In genomic region chr10:95266674-95267095, GRCh38 we compare ENCODE assay signal across 8 cellular contexts. TPM values are rescaled to one million over a fixed set of nuclear protein-coding genes. Genes with fewer than 3 reads are reported as not detected.
DNase-seq lines count a peak whose midpoint lies in the region; ATAC-seq and TF ChIP-seq lines count a peak whose summit lies in the region.

No MANE protein-coding gene starts in this region.

- peak; percentile 85 for ATAC-seq in GM21737 (IDR thresholded peaks at IDR 0.05; ENCODE audit: unreplicated experiment)

- TF ChIP-seq EP300 in tibial nerve (IDR thresholded peaks at IDR 0.05): peak in 1 of 2 donors; percentile 61

- no peaks in the 10 kb centered on the region for H3K9me3 Mint-ChIP-seq in IgD-negative memory B cell

- peak overlapping the region; percentile 87 to 99 (median 99) for H3K27ac Mint-ChIP-seq in IgD-negative memory B cell

- peak overlapping the region in 3 of 4 donors; percentile 18 to 84 (median 65) for H3K4me3 Mint-ChIP-seq in IgD-negative memory B cell

- no peak for TF ChIP-seq POLR2A in tibial nerve (IDR thresholded peaks at IDR 0.05)

- peaks cover 19% of the 10 kb centered on the region for H3K36me3 ChIP-seq in adipocyte (ENCODE audit: control insufficient read depth, insufficient read depth, low read length, severe bottlenecking)
- H3K36me3 ChIP-seq in tibial nerve: peaks cover 0 to 16% (median 0%) of the 10 kb centered on the region in 3 donors

- H3K4me3 ChIP-seq in adipocyte (ENCODE audit: low read length) (no peak overlapping the region), tibial nerve (no peak overlapping the region)

- no peaks in the 10 kb centered on the region for H3K27me3 Mint-ChIP-seq in IgD-negative memory B cell

- H3K27ac ChIP-seq in tibial nerve: peak overlapping the region; percentile 10 to 79 (median 74)

- H3K36me3 Mint-ChIP-seq in IgD-negative memory B cell: peaks cover 14% of the 10 kb centered on the region

- H3K4me1 ChIP-seq in adipocyte (ENCODE audit: control insufficient read depth, insufficient read depth, low read length) (peaks cover 13% of the 10 kb centered on the region), tibial nerve (peaks cover 0 to 14% (median 4%) of the 10 kb centered on the region in 4 donors)

- peak; percentile 62 for DNase-seq in ELF-1 (ENCODE audit: low read depth, low spot score)
- DNase-seq in adipocyte (ENCODE audit: low read depth): peak; percentile 70
- peak; percentile 94 for DNase-seq in iris pigment epithelial cell (ENCODE audit: low read depth)
- DNase-seq in tibial nerve (ENCODE audit: low spot score in 2 of 2): no peak
- no peak for DNase-seq in T-helper 1 cell
- DNase-seq in inferior parietal cortex (ENCODE audit: extremely low spot score): no peak

- H3K4me1 Mint-ChIP-seq in IgD-negative memory B cell: peaks cover 27 to 37% (median 27%) of the 10 kb centered on the region in 3 donors

- 14 to 29% methylated on average over 1 of the region's 1 CpG for WGBS in tibial nerve, 2 donors

- no peak overlapping the region for H3K9ac ChIP-seq in adipocyte (ENCODE audit: low read length)

- no peak for TF ChIP-seq CTCF in tibial nerve (IDR thresholded peaks at IDR 0.05)

- H3K27me3 ChIP-seq in adipocyte (replicated peaks; ENCODE audit: control insufficient read depth, insufficient read depth, low read length) (no peaks in the 10 kb centered on the region), tibial nerve (no peaks in the 10 kb centered on the region)

- H3K9me3 ChIP-seq in adipocyte (ENCODE audit: control insufficient read depth, low read length): no peaks in the 10 kb centered on the region
- no peaks in the 10 kb centered on the region for H3K9me3 ChIP-seq in tibial nerve

RNA-seq across cellular contexts. Expression of gene PDLIM1, which starts 24.1 kb away (rescaled TPM):
- 357 TPM for polyA plus RNA-seq in IgD-negative memory B cell
- 100 to 1,000 TPM; 113 to 150 (median 128) TPM for total RNA-seq in tibial nerve

Comparison
In these comparisons a context has a peak if more than half of its experiments do, and no peak if none do; other contexts are left out.
1. DNase-seq: peak in ELF-1 (single experiment), adipocyte (single experiment) and iris pigment epithelial cell (single experiment); none in tibial nerve (0 of 2), T-helper 1 cell (0 of 5) and inferior parietal cortex (single experiment).